Comparison of ENCODE assay signal across 8 cellular contexts in the genomic region with DNA sequence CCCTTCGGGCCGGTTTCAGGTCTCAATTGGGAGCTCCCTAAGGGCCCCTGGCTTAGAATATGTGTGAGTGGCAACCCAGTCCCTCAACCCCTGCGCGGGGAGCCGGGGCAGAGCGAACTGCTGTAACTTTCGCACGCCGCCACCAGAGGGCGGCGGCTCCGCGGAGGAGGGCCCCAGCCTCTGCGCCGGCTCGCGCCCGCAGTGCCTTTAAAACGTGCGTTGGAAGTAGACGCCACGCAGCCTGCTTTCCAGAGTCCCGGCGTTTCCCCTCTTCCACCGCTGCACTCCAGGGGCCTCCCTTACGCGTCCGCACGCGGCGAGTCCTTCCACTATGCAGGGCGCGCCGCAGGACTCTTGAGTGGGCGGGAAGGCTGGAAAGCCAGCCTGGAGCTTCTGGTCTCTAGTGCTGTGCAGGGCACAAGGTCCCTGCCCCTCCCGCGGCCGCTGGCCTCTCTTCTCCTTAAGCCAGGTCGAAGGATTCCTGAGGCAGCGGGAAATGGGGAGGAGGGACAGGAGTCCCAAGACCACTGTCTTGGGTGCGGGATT.
DNase-seq lines count a peak whose midpoint lies in the region; ATAC-seq and TF ChIP-seq lines count a peak whose summit lies in the region.

No MANE protein-coding gene starts in this region.

- CTCF ChIA-PET in GM10248 (lab: Yijun Ruan, JAX) = interaction anchor here (0.7 to 3.1 kb wide), 55 partner anchors 10 to 390 kb away, joined by 3 to 33 read pairs (median 5); partner anchors contain the start of gene PIAS1

- peak overlapping the region; percentile 10 for H3K27ac ChIP-seq in angular gyrus (ENCODE audit: low read depth, low read length)

- peaks cover 3% of the 10 kb centered on the region for H3K4me1 Mint-ChIP-seq in T-helper 1 cell treated with Interleukin-12 subunit alpha and Interleukin-12 subunit beta and Interleukin-4 antibody, amounts not matched to agents 30 μg/mL and 1 μg/mL, for 36 hours (ENCODE audit: low read depth)

- H3K4me3 Mint-ChIP-seq in T-helper 1 cell treated with Interleukin-12 subunit alpha and Interleukin-12 subunit beta and Interleukin-4 antibody, amounts not matched to agents 30 μg/mL and 1 μg/mL, for 36 hours = peak overlapping the region; percentile 44

- peak; percentile 83 for TF ChIP-seq CTCF in GM10248 (IDR thresholded peaks at IDR 0.05; ENCODE audit: control extremely low read depth, extremely low read depth, low read depth, missing control alignments)

- ATAC-seq in HG02610 (IDR thresholded peaks at IDR 0.05; ENCODE audit: unreplicated experiment) (peak; percentile 65), HG02840 (IDR thresholded peaks at IDR 0.05; ENCODE audit: low FRiP score, unreplicated experiment) (no peak)

- H3K27me3 Mint-ChIP-seq in T-helper 1 cell treated with Interleukin-12 subunit alpha and Interleukin-12 subunit beta and Interleukin-4 antibody, amounts not matched to agents 30 μg/mL and 1 μg/mL, for 36 hours (ENCODE audit: low read depth) = peaks cover 22% of the 10 kb centered on the region

- no peaks in the 10 kb centered on the region for H3K36me3 Mint-ChIP-seq in T-helper 1 cell treated with Interleukin-12 subunit alpha and Interleukin-12 subunit beta and Interleukin-4 antibody, amounts not matched to agents 30 μg/mL and 1 μg/mL, for 36 hours (ENCODE audit: low read depth)

- H3K9me3 Mint-ChIP-seq in T-helper 1 cell treated with Interleukin-12 subunit alpha and Interleukin-12 subunit beta and Interleukin-4 antibody, amounts not matched to agents 30 μg/mL and 1 μg/mL, for 36 hours = no peaks in the 10 kb centered on the region

- DNase-seq in GM10248 (ENCODE audit: extremely low spot score) (peak; percentile 87), NCI-H1105 (lab: John Stamatoyannopoulos, UW) (peak; percentile 66), hepatic stellate cell (ENCODE audit: low spot score) (peak; percentile 73), retina (peak; percentile 94)

- POLR2A ChIA-PET in GM10248 (lab: Yijun Ruan, JAX) = interaction anchor here (0.6 kb wide), 1 partner anchor 255 kb away, joined by 3 read pairs; no protein-coding TSS in a partner anchor

- no peak overlapping the region for H3K27ac Mint-ChIP-seq in T-helper 1 cell treated with Interleukin-12 subunit alpha and Interleukin-12 subunit beta and Interleukin-4 antibody, amounts not matched to agents 30 μg/mL and 1 μg/mL, for 36 hours
